In genomic region chr2:157443090-157443489, GRCh38 we compare ENCODE assay signal across 11 cellular contexts. TPM values are rescaled to one million over a fixed set of nuclear protein-coding genes. Genes with fewer than 3 reads are reported as not detected.
A peak's percentile ranks its signal among the peaks of the same experiment; 100 is the strongest.
DNase-seq lines count a peak whose midpoint lies in the region; ATAC-seq and TF ChIP-seq lines count a peak whose summit lies in the region.
"Had no signal": no experiment of that assay in that cellular context is flagged by ENCODE, and none has a peak within 500 bp of the region (broad histone marks: within the 10 kb centered on the region; RNA-seq: fewer than 3 reads in every experiment).

No MANE protein-coding gene starts in this region.

- no peaks in the 10 kb centered on the region for H3K27me3 ChIP-seq in CD8-positive, alpha-beta T cell (ENCODE audit: insufficient read depth, low read length)
- H3K27me3 ChIP-seq in neutrophil: no peaks in the 10 kb centered on the region
- H3K27me3 ChIP-seq: brain microvascular endothelial cell, right atrium auricular region had no signal

- intact Hi-C loops in CD8-positive, alpha-beta T cell (cut with DNase I, micrococcal nuclease): loop anchor here (5.0 to 10.0 kb wide), 5 partner anchors 36 to 1108 kb away; partner anchors contain the start of genes NR4A2 (in 2 of the 2), ACVR1 (in 1 of the 2), ACVR1C (in 1 of the 2) and CCDC148 (in 1 of the 2)

- H3K27ac ChIP-seq in CD8-positive, alpha-beta T cell (ENCODE audit: low read depth, low read length): peak overlapping the region; percentile 88
- peak overlapping the region; percentile 99 for H3K27ac ChIP-seq in neutrophil
- H3K27ac ChIP-seq: brain microvascular endothelial cell had no signal

- no peak for TF ChIP-seq CTCF in CD8-positive, alpha-beta T cell (IDR thresholded peaks at IDR 0.05)
- TF ChIP-seq CTCF in neutrophil (IDR thresholded peaks at IDR 0.05): no peak
- no peak for TF ChIP-seq CTCF in nephron progenitor cell (IDR thresholded peaks at IDR 0.05)

- CTCF ChIA-PET in CD8-positive, alpha-beta T cell (lab: Charles Lee): interaction anchor here (0.9 to 17.8 kb wide), 14 partner anchors 9 to 566 kb away, joined by 3 to 303 read pairs (median 4); partner anchors contain the start of gene ERMN

- H3K4me1 Mint-ChIP-seq in CD8-positive, alpha-beta T cell (ENCODE audit: low read depth): peaks cover 42% of the 10 kb centered on the region
- H3K4me1 Mint-ChIP-seq in IgD-negative memory B cell (peaks cover 28 to 43% (median 36%) of the 10 kb centered on the region in 3 donors), nephron progenitor cell (peaks cover 16% of the 10 kb centered on the region)
- H3K4me1 Mint-ChIP-seq in activated naive CD8-positive, alpha-beta T cell treated with anti-CD3 and anti-CD28 coated beads for 36 hours: peaks cover 38% of the 10 kb centered on the region

- peak overlapping the region; percentile 91 for H3K4me3 Mint-ChIP-seq in CD8-positive, alpha-beta T cell
- H3K4me3 Mint-ChIP-seq in IgD-negative memory B cell (peak overlapping the region; percentile 89 to 99 (median 98)), nephron progenitor cell (no peak overlapping the region)
- H3K4me3 Mint-ChIP-seq in activated naive CD8-positive, alpha-beta T cell treated with anti-CD3 and anti-CD28 coated beads for 36 hours: peak overlapping the region; percentile 93

- H3K9me3 Mint-ChIP-seq in CD8-positive, alpha-beta T cell: no peaks in the 10 kb centered on the region
- no peaks in the 10 kb centered on the region for H3K9me3 Mint-ChIP-seq in IgD-negative memory B cell
- H3K9me3 Mint-ChIP-seq in activated naive CD8-positive, alpha-beta T cell treated with anti-CD3 and anti-CD28 coated beads for 36 hours: no peaks in the 10 kb centered on the region
- no peaks in the 10 kb centered on the region for H3K9me3 Mint-ChIP-seq in nephron progenitor cell

- no peaks in the 10 kb centered on the region for H3K27me3 Mint-ChIP-seq in CD8-positive, alpha-beta T cell (ENCODE audit: low read depth)
- H3K27me3 Mint-ChIP-seq in IgD-negative memory B cell (no peaks in the 10 kb centered on the region), nephron progenitor cell (ENCODE audit: low read depth, poor library complexity) (no peaks in the 10 kb centered on the region)
- peaks cover 4% of the 10 kb centered on the region for H3K27me3 Mint-ChIP-seq in activated naive CD8-positive, alpha-beta T cell treated with anti-CD3 and anti-CD28 coated beads for 36 hours

- peaks cover 63% of the 10 kb centered on the region for H3K36me3 Mint-ChIP-seq in CD8-positive, alpha-beta T cell
- H3K36me3 Mint-ChIP-seq in IgD-negative memory B cell (peaks cover 17% of the 10 kb centered on the region), nephron progenitor cell (ENCODE audit: low read depth) (no peaks in the 10 kb centered on the region)
- peaks cover 57% of the 10 kb centered on the region for H3K36me3 Mint-ChIP-seq in activated naive CD8-positive, alpha-beta T cell treated with anti-CD3 and anti-CD28 coated beads for 36 hours

- no peak for DNase-seq in CD8-positive, alpha-beta T cell
- DNase-seq in activated naive CD8-positive, alpha-beta T cell treated with anti-CD3 and anti-CD28 coated beads for 36 hours: no peak
- no peak for DNase-seq in nephron progenitor cell
- no peak for DNase-seq in amygdala (lab: John Stamatoyannopoulos, UW)
- DNase-seq: brain microvascular endothelial cell, DMS53, NCI-H1105 had no signal

- peak overlapping the region; percentile 98 for H3K27ac Mint-ChIP-seq in CD8-positive, alpha-beta T cell
- H3K27ac Mint-ChIP-seq in IgD-negative memory B cell (peak overlapping the region; percentile 87 to 98 (median 98)), nephron progenitor cell (no peak overlapping the region)
- H3K27ac Mint-ChIP-seq in activated naive CD8-positive, alpha-beta T cell treated with anti-CD3 and anti-CD28 coated beads for 36 hours: peak overlapping the region; percentile 97

- H3K4me3 ChIP-seq in CD8-positive, alpha-beta T cell (ENCODE audit: low read depth, low read length): peak overlapping the region; percentile 80
- peak overlapping the region; percentile 75 to 83 for H3K4me3 ChIP-seq in neutrophil (ENCODE audit: low read depth in 1 of 2, low read length in 1 of 2)

- peaks cover 25% of the 10 kb centered on the region for H3K4me1 ChIP-seq in CD8-positive, alpha-beta T cell (ENCODE audit: insufficient read depth, low read length)
- H3K4me1 ChIP-seq in neutrophil (ENCODE audit: control insufficient read depth in 1 of 2, insufficient read depth in 1 of 2, low read depth in 1 of 2, low read length in 1 of 2): peaks cover 46 to 55% of the 10 kb centered on the region in 2 experiments

- POLR2A ChIA-PET in CD8-positive, alpha-beta T cell (lab: Charles Lee): interaction anchor here (1.0 to 7.3 kb wide), 17 partner anchors 10 to 116 kb away, joined by 3 to 83 read pairs (median 7); no protein-coding TSS in a partner anchor

- H3K9me3 ChIP-seq in CD8-positive, alpha-beta T cell (ENCODE audit: low read length): no peaks in the 10 kb centered on the region
- no peaks in the 10 kb centered on the region for H3K9me3 ChIP-seq in neutrophil
- H3K9me3 ChIP-seq: right atrium auricular region had no signal

- ATAC-seq in CD8-positive, alpha-beta T cell: no peak
- ATAC-seq in HG03097 (IDR thresholded peaks at IDR 0.05; ENCODE audit: low FRiP score, unreplicated experiment): no peak

- peaks cover 14% of the 10 kb centered on the region for H3K36me3 ChIP-seq in CD8-positive, alpha-beta T cell (ENCODE audit: insufficient read depth, low read length)
- H3K36me3 ChIP-seq in neutrophil: peaks cover 23% of the 10 kb centered on the region
- H3K36me3 ChIP-seq: brain microvascular endothelial cell, right atrium auricular region had no signal

RNA-seq across cellular contexts. Expression of gene CYTIP, which starts 0.8 kb away (rescaled TPM):
- total RNA-seq in CD8-positive, alpha-beta T cell: 100 to 1,000 TPM; 425 to 430 TPM
- polyA plus RNA-seq in IgD-negative memory B cell: 83.6 TPM
- 100 to 1,000 TPM; 302 to 304 TPM for total RNA-seq in activated naive CD8-positive, alpha-beta T cell treated with anti-CD3 and anti-CD28 coated beads for 36 hours
